In genomic region chr1:154936416-154937050, GRCh38 we compare ENCODE assay signal across 8 cellular contexts. TPM values are rescaled to one million over a fixed set of nuclear protein-coding genes. Genes with fewer than 3 reads are reported as not detected.
DNase-seq lines count a peak whose midpoint lies in the region; ATAC-seq and TF ChIP-seq lines count a peak whose summit lies in the region.

PMVK (minus strand) TSS chr1:154936719; CDS start chr1:154936685, 34 bp downstream.

- intact Hi-C loops in activated B cell treated with CpG ODN at 0.5 μM for 24 hours (cut with micrococcal nuclease), result loop anchor here (1.0 to 10.0 kb wide), 9 partner anchors 20 to 378 kb away; partner anchors contain the start of genes ADAR, CKS1B, PBXIP1 and PYGO2

- ATAC-seq in GM18909 (IDR thresholded peaks at IDR 0.05; ENCODE audit: poor library complexity, unreplicated experiment) (peak; percentile 81), HG03175 (IDR thresholded peaks at IDR 0.05; ENCODE audit: unreplicated experiment) (peak; percentile 82), activated B cell treated with CpG ODN at 0.5 μM for 24 hours (ENCODE audit: low read depth) (peak; percentile 90)

- no peaks in the 10 kb centered on the region for H3K27me3 Mint-ChIP-seq in activated B cell treated with CpG ODN at 0.5 μM for 24 hours

- peak; percentile 96 for DNase-seq in AG08396 (ENCODE audit: low spot score)
- peak; percentile 88 for DNase-seq in NCI-H226
- DNase-seq in activated B cell treated with CpG ODN at 0.5 μM for 24 hours, result peak; percentile 90
- DNase-seq in central memory CD4-positive, alpha-beta T cell, result peak; percentile 97
- peak; percentile 97 for DNase-seq in iris pigment epithelial cell (ENCODE audit: low read depth)
- peak; percentile 92 for DNase-seq in stimulated activated CD4-positive, alpha-beta T cell treated with anti-CD3 and anti-CD28 coated beads, Interleukin-12 subunit alpha, Interleukin-12 subunit beta, amount 100 ng/mL, for 4 hours

- peak within 1 kb of the TSS; percentile 98 for H3K4me3 Mint-ChIP-seq in activated B cell treated with CpG ODN at 0.5 μM for 24 hours

- peaks cover 16% of the 10 kb centered on the region for H3K36me3 Mint-ChIP-seq in activated B cell treated with CpG ODN at 0.5 μM for 24 hours (ENCODE audit: low read depth)

- H3K9me3 Mint-ChIP-seq in activated B cell treated with CpG ODN at 0.5 μM for 24 hours, result no peaks in the 10 kb centered on the region

- no peak for TF ChIP-seq CTCF in activated B cell treated with CpG ODN at 0.5 μM for 24 hours (IDR thresholded peaks at IDR 0.05)

- H3K4me1 Mint-ChIP-seq in activated B cell treated with CpG ODN at 0.5 μM for 24 hours, result peaks cover 57% of the 10 kb centered on the region

- POLR2A ChIA-PET in activated B cell treated with CpG ODN at 0.5 μM for 24 hours (lab: Charles Lee), result interaction anchor here (0.5 to 3.2 kb wide), 30 partner anchors 8 to 946 kb away, joined by 3 to 52 read pairs (median 4); partner anchors contain the start of genes ADAM15, CKS1B, EFNA4 and FLAD1

- CTCF ChIA-PET in activated B cell treated with CpG ODN at 0.5 μM for 24 hours (lab: Charles Lee), result interaction anchor here (0.9 to 2.4 kb wide), 10 partner anchors 9 to 377 kb away, joined by 3 to 10 read pairs (median 6); partner anchors contain the start of genes ADAM15, FLAD1, PBXIP1 and PYGO2

- H3K27ac Mint-ChIP-seq in activated B cell treated with CpG ODN at 0.5 μM for 24 hours, result peak within 1 kb of the TSS; percentile 100

RNA-seq across cellular contexts. Expression of gene PMVK, which starts in this region (rescaled TPM):
- total RNA-seq in activated B cell treated with CpG ODN at 0.5 μM for 24 hours, result 24.6 and 26.3 TPM in 2 replicates

Comparison
In these comparisons a context has a peak if more than half of its experiments do, and no peak if none do; other contexts are left out.
1. Peak in every context shown above with its lines: DNase-seq and ATAC-seq.